Comparison of ENCODE assay signal across 29 cellular contexts in the genomic region with DNA sequence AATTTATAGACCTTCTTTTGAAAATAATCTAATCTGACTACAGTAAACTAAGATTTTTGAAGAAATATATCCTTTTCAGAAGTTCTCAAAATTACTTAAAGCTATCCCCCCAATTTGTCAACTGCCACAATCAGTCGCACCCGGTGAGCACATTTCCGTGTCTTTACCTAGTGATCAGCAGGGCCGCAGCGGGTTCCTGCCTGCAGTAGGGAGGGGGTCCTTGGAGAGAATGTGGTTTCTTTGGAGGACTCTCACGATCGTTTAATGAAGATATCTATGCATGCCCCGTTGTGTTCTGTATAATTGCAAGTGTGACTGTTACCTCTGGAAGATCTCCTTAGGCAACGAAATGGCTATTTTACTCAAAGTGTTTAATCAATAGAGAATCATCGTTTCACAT.
"Had no signal": no experiment of that assay in that cellular context is flagged by ENCODE, and none has a peak within 500 bp of the region (broad histone marks: within the 10 kb centered on the region; RNA-seq: fewer than 3 reads in every experiment).

No MANE protein-coding gene starts in this region.

- H3K36me3 Mint-ChIP-seq: activated naive CD8-positive, alpha-beta T cell had no signal

- H3K27ac ChIP-seq: brain microvascular endothelial cell, WERI-Rb-1 had no signal

- H3K27ac Mint-ChIP-seq: activated CD8-positive, alpha-beta T cell treated with anti-CD3 and anti-CD28 coated beads for 36 hours; activated naive CD8-positive, alpha-beta T cell; activated T-helper 17 cell treated with anti-CD3 and anti-CD28 coated beads, Interleukin-2, amount 50 U/mL, for 72 hours; T-helper 17 cell; T-helper 2 cell treated with Interferon-gamma antibody and Interleukin-4, amounts not matched to agents 5 μg/mL and 100 μg/mL, for 36 hours had no signal

- DNase-seq: activated CD4-positive, alpha-beta T cell treated with anti-CD3 and anti-CD28 coated beads for 1 hour; activated CD4-positive, alpha-beta T cell treated with anti-CD3 and anti-CD28 coated beads for 48 hours; activated CD4-positive, alpha-beta T cell treated with anti-CD3 and anti-CD28 coated beads, Interleukin-2, amount 50 U/mL, for 1 hour; activated CD4-positive, alpha-beta T cell treated with anti-CD3 and anti-CD28 coated beads, Interleukin-2, amount 50 U/mL, for 48 hours; activated CD4-positive, CD25-positive, alpha-beta regulatory T cell; activated CD8-positive, alpha-beta memory T cell treated with anti-CD3 and anti-CD28 coated beads for 24 hours; activated CD8-positive, alpha-beta T cell treated with anti-CD3 and anti-CD28 coated beads for 36 hours; activated effector memory CD4-positive, alpha-beta T cell treated with Interleukin-2 at 50 U/mL for 16 hours; activated gamma-delta T cell treated with Interleukin-2 at 50 U/mL for 16 hours; activated naive CD4-positive, alpha-beta T cell treated with anti-CD3 and anti-CD28 coated beads, Interleukin-2, amount 50 U/mL, for 16 hours; activated naive CD4-positive, alpha-beta T cell treated with Interleukin-2 at 50 U/mL for 16 hours; activated T-cell treated with anti-CD3 and anti-CD28 coated beads, Interleukin-2, amount 50 U/mL, for 4 hours; amniotic stem cell; anterior cingulate cortex; brain microvascular endothelial cell; cortex of kidney; dermis blood vessel endothelial cell; effector CD4-positive, alpha-beta T cell; foreskin fibroblast; head of caudate nucleus; T-helper 1 cell; T-helper 17 cell; T1000; WERI-Rb-1 had no signal

- H3K36me3 ChIP-seq: brain microvascular endothelial cell, WERI-Rb-1 had no signal

- H3K27me3 ChIP-seq: brain microvascular endothelial cell had no signal

- H3K9me3 Mint-ChIP-seq: activated CD8-positive, alpha-beta T cell treated with anti-CD3 and anti-CD28 coated beads for 36 hours; activated T-cell treated with anti-CD3 and anti-CD28 coated beads, Interleukin-2, amount 50 U/mL, for 4 hours; activated T-helper 17 cell treated with anti-CD3 and anti-CD28 coated beads, Interleukin-2, amount 50 U/mL, for 72 hours; central memory CD8-positive, alpha-beta T cell; T-helper 2 cell treated with Interferon-gamma antibody and Interleukin-4, amounts not matched to agents 5 μg/mL and 100 μg/mL, for 36 hours had no signal

- H3K4me3 Mint-ChIP-seq: activated CD8-positive, alpha-beta T cell treated with anti-CD3 and anti-CD28 coated beads for 36 hours; activated naive CD8-positive, alpha-beta T cell; activated T-cell treated with anti-CD3 and anti-CD28 coated beads, Interleukin-2, amount 50 U/mL, for 4 hours; activated T-helper 17 cell treated with anti-CD3 and anti-CD28 coated beads, Interleukin-2, amount 50 U/mL, for 72 hours; central memory CD8-positive, alpha-beta T cell; T-helper 17 cell; T-helper 2 cell treated with Interferon-gamma antibody and Interleukin-4, amounts not matched to agents 5 μg/mL and 100 μg/mL, for 36 hours had no signal

- H3K27me3 Mint-ChIP-seq: activated T-helper 17 cell treated with anti-CD3 and anti-CD28 coated beads, Interleukin-2, amount 50 U/mL, for 72 hours; central memory CD8-positive, alpha-beta T cell; T-helper 17 cell had no signal

- ATAC-seq: activated CD8-positive, alpha-beta T cell treated with anti-CD3 and anti-CD28 coated beads for 36 hours; activated T-cell treated with anti-CD3 and anti-CD28 coated beads, Interleukin-2, amount 50 U/mL, for 4 hours; activated T-helper 17 cell treated with anti-CD3 and anti-CD28 coated beads, Interleukin-2, amount 50 U/mL, for 72 hours; esophagus mucosa; T-helper 17 cell had no signal

- H3K4me1 Mint-ChIP-seq: activated T-helper 17 cell treated with anti-CD3 and anti-CD28 coated beads, Interleukin-2, amount 50 U/mL, for 72 hours; central memory CD8-positive, alpha-beta T cell; T-helper 17 cell had no signal
